In the genomic region with DNA sequence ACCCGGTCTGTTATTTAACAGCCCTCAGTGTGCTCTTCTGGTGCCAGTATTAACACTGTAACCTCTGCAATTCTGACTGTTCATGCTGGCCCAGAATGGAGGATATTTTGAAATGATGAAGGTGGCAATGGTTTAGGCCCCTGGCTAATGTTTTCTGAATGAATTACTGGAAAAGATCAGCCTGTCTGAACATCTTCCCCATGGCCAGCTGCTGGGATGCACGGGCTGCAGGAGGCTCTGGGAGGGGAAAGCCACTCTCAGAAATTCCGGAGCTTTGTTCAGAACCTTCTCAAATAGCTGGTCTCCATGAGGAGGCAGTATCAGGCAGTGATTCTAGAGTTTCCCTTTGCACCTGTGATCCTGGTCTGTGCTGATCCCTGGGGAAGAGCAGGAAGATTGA, we compare ENCODE assay signal across 1 cellular context.
TF ChIP-seq lines count a peak whose summit lies in the region.

No MANE protein-coding gene starts in this region.

TF ChIP-seq in HepG2, 621 proteins besides CTCF, POLR2A, EP300 and RAD21:
- TF ChIP-seq ZZZ3 (CRISPR knock-in tag; IDR thresholded peaks at IDR 0.05; ENCODE audit: borderline replicate concordance) (0 out of 2 replicates have a peak, but pooled peaks have one; percentile 16), KLF6 (CRISPR knock-in tag; IDR thresholded peaks at IDR 0.05) (no peak), STAG1 (CRISPR knock-in tag; IDR thresholded peaks at IDR 0.05) (0 out of 2 replicates have a peak, but pooled peaks have one; percentile 9)
